Comparison of ENCODE assay signal across 15 cellular contexts in the genomic region with DNA sequence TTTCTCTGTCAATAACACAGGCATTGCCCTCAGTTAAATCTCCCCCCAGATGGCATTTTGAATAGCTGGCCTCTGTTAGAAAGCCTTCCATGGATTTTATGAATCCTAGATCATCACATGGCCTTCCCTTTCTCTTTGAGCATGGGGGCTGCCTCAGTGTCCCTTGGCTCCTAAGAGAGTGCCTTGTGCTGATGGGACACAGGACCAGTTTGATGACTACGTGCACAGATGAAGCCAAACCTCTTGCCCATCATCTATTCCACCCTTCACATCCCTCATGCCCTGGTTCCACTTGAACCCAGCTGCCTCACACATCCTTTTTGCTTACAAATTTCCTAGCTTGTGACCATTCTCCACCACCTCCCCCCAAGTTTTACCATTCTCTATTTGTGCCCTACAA. TPM values are rescaled to one million over a fixed set of nuclear protein-coding genes. Genes with fewer than 3 reads are reported as not detected.
DNase-seq lines count a peak whose midpoint lies in the region; ATAC-seq, FAIRE-seq and TF ChIP-seq lines count a peak whose summit lies in the region.
"Had no signal": no experiment of that assay in that cellular context is flagged by ENCODE, and none has a peak within 500 bp of the region (broad histone marks: within the 10 kb centered on the region; RNA-seq: fewer than 3 reads in every experiment).

No MANE protein-coding gene starts in this region.

- H3K18ac ChIP-seq in H1 (ENCODE audit: extremely low read depth, low read length), result no peak overlapping the region

- H3K23ac ChIP-seq in H1 (ENCODE audit: insufficient read length), result no peak overlapping the region

- H2BK5ac ChIP-seq in H1 (ENCODE audit: low read depth, low read length), result no peak overlapping the region; the same call in 1 of the 2 replicates

- no peak overlapping the region for H2BK12ac ChIP-seq in H1 (ENCODE audit: low read depth, low read length)

- in situ Hi-C loops in HepG2 (cut with HindIII; ENCODE audit: extremely low pct_ligation_motif_present, low pct_unique_long_range_greater_than_20kb), result no loop called here

- no peak for TF ChIP-seq RAD21 in HepG2 (CRISPR knock-in tag; IDR thresholded peaks at IDR 0.05)
- no peak for TF ChIP-seq RAD21 in H1 (IDR thresholded peaks at IDR 0.05 in 1 of 2, conservative IDR thresholded peaks at IDR 0.05 in 1 of 2; ENCODE audit: low read depth in 2 of 2, low read length in 2 of 2)

- H3K9me3 Mint-ChIP-seq in WTC11, result no peaks in the 10 kb centered on the region
- H3K9me3 Mint-ChIP-seq: nephron progenitor cell had no signal

- H3K27ac Mint-ChIP-seq in WTC11, result 0 out of 2 replicates have a peak overlapping the region, but pooled peaks have one; percentile 6
- H3K27ac Mint-ChIP-seq: nephron progenitor cell had no signal

- H3K36me3 Mint-ChIP-seq in WTC11, result peaks cover 17% of the 10 kb centered on the region

- H3K9me3 ChIP-seq in HepG2 (ENCODE audit: low read length) (no peaks in the 10 kb centered on the region), right lobe of liver (no peaks in the 10 kb centered on the region), H1 (ENCODE audit: insufficient read depth in 2 of 2, low read depth in 1 of 2, low read length in 1 of 2) (no peaks in the 10 kb centered on the region), aorta (ENCODE audit: control insufficient read depth, low read length) (no peaks in the 10 kb centered on the region), WERI-Rb-1 (ENCODE audit: severe bottlenecking) (no peaks in the 10 kb centered on the region)
- H3K9me3 ChIP-seq: SJSA1 had no signal

- H4K8ac ChIP-seq in H1 (ENCODE audit: extremely low read depth, insufficient read depth, low read length), result no peak overlapping the region

- H3K36me3 ChIP-seq in HepG2 (replicated peaks in 1 of 2; ENCODE audit: control insufficient read depth in 1 of 2, insufficient read depth in 2 of 2, low read length in 2 of 2), result peaks cover 16 to 61% of the 10 kb centered on the region in 2 experiments
- peaks cover 0 to 2% (median 0%) of the 10 kb centered on the region in 4 donors for H3K36me3 ChIP-seq in right lobe of liver
- H3K36me3 ChIP-seq in H1 (ENCODE audit: control insufficient read depth in 2 of 4, insufficient read depth in 4 of 4, low read length in 3 of 4), result no peaks in the 10 kb centered on the region
- peaks cover 0 to 3% of the 10 kb centered on the region in 2 donors for H3K36me3 ChIP-seq in aorta (ENCODE audit: control insufficient read depth in 1 of 2, insufficient read depth in 2 of 2, low read length in 1 of 2)
- no peaks in the 10 kb centered on the region for H3K36me3 ChIP-seq in WERI-Rb-1

- no peak overlapping the region for H2BK20ac ChIP-seq in H1 (ENCODE audit: low read length)

- intact Hi-C loops in HepG2 (cut with micrococcal nuclease; ENCODE audit: unreplicated experiment), result no loop called here
- intact Hi-C loops in right lobe of liver (cut with DNase I), result no loop called here
- intact Hi-C loops in aorta (cut with DNase I), result no loop called here

- no peak overlapping the region for H2BK15ac ChIP-seq in H1 (ENCODE audit: low read length)

- H2AFZ ChIP-seq in HepG2 (ENCODE audit: low read length) (no peak overlapping the region), H1 (ENCODE audit: low read length) (no peak overlapping the region)

- H3K27ac ChIP-seq in HepG2 (ENCODE audit: extremely low read length, insufficient read depth, low read length) (no peak overlapping the region), right lobe of liver (no peak overlapping the region), H1 (ENCODE audit: low read depth, low read length) (no peak overlapping the region), aorta (ENCODE audit: low read depth in 1 of 2, low read length in 2 of 2) (peak overlapping the region; percentile 11 to 18), WERI-Rb-1 (no peak overlapping the region)
- H3K27ac ChIP-seq: SJSA1 had no signal

- DNase-seq in HepG2 (ENCODE audit: low spot score), result no peak
- DNase-seq in right lobe of liver, result no peak
- no peak for DNase-seq in WTC11 (ENCODE audit: low spot score)
- no peak for DNase-seq in H1 (ENCODE audit: low read depth in 1 of 2, low spot score in 2 of 2)
- DNase-seq in aorta, result no peak
- no peak for DNase-seq in WERI-Rb-1
- DNase-seq: amygdala, DND-41, NCI-H187 treated with DMSO at 0.1 percent for 48 hours, NCI-H510A treated with DMSO at 0.1 percent for 48 hours, nephron progenitor cell had no signal

- POLR2A ChIA-PET in HepG2 (lab: Yijun Ruan, JAX) (no interaction called here), WTC11 (lab: Charles Lee) (interaction anchor here (1.1 kb wide), 1 partner anchor 420 kb away, joined by 3 read pairs; no protein-coding TSS in a partner anchor), H1 (lab: Charles Lee; ENCODE audit: partially characterized antibody) (no interaction called here)

- TF ChIP-seq EP300 in HepG2 (IDR thresholded peaks at IDR 0.05; ENCODE audit: low read depth in 2 of 2, low read length in 2 of 2) (no peak), HepG2 (CRISPR knock-in tag; IDR thresholded peaks at IDR 0.05; ENCODE audit: borderline replicate concordance) (no peak), H1 (IDR thresholded peaks at IDR 0.05; ENCODE audit: borderline replicate concordance in 1 of 2, low read depth in 2 of 2, low read length in 2 of 2) (no peak)

- peaks cover 38% of the 10 kb centered on the region for H3K4me1 Mint-ChIP-seq in WTC11
- H3K4me1 Mint-ChIP-seq: nephron progenitor cell had no signal

- no peaks in the 10 kb centered on the region for H3K27me3 Mint-ChIP-seq in WTC11 (ENCODE audit: low read depth)

- TF ChIP-seq POLR2A in HepG2 (IDR thresholded peaks at IDR 0.05; ENCODE audit: insufficient read depth in 1 of 2, low read depth in 2 of 2, low read length in 2 of 2), result peak in 1 of 2 experiments; percentile 39; a peak in 2 of 4 replicates
- no peak for TF ChIP-seq POLR2A in right lobe of liver (IDR thresholded peaks at IDR 0.05)
- no peak for TF ChIP-seq POLR2A in H1 (IDR thresholded peaks at IDR 0.05; ENCODE audit: control extremely low read depth in 1 of 2, low read depth in 2 of 2, low read length in 2 of 2)

- BruUV-seq in HepG2 (replicated peaks; lab: Mats Ljungman, UMichigan), result no TSS peak

- H3K14ac ChIP-seq in H1 (ENCODE audit: insufficient read length), result no peak overlapping the region

- H3K4me2 ChIP-seq in HepG2 (ENCODE audit: low read depth, low read length) (peak overlapping the region; percentile 61), H1 (ENCODE audit: insufficient read depth in 1 of 2, low read depth in 2 of 2, low read length in 2 of 2) (no peak overlapping the region)

- H4K20me1 ChIP-seq in HepG2 (ENCODE audit: insufficient read depth, low read length) (peaks cover 98% of the 10 kb centered on the region), H1 (replicated peaks in 1 of 2; ENCODE audit: control insufficient read depth in 1 of 2, insufficient read depth in 2 of 2, low read length in 2 of 2) (peaks cover 0 to 2% of the 10 kb centered on the region in 2 experiments)

- H4K5ac ChIP-seq in H1 (ENCODE audit: insufficient read length, low read depth, low read length), result no peak overlapping the region

- H3K27me3 ChIP-seq in HepG2 (ENCODE audit: control insufficient read depth in 1 of 2, insufficient read depth in 2 of 2, low read length in 2 of 2) (no peaks in the 10 kb centered on the region), right lobe of liver (no peaks in the 10 kb centered on the region), H1 (replicated peaks in 1 of 4; ENCODE audit: control insufficient read depth in 3 of 4, extremely low read depth in 1 of 4, insufficient read depth in 3 of 4, low read length in 3 of 4) (no peaks in the 10 kb centered on the region), aorta (ENCODE audit: control insufficient read depth in 1 of 2, insufficient read depth in 2 of 2, low read length in 1 of 2) (no peaks in the 10 kb centered on the region), WERI-Rb-1 (ENCODE audit: insufficient read depth, low read depth, severe bottlenecking) (no peaks in the 10 kb centered on the region)
- H3K27me3 ChIP-seq: SJSA1 had no signal

- no peak overlapping the region for H3K4me3 Mint-ChIP-seq in WTC11
- H3K4me3 Mint-ChIP-seq: nephron progenitor cell had no signal

- H3K4me3 ChIP-seq in HepG2 (replicated peaks in 1 of 3; ENCODE audit: insufficient read depth in 1 of 3, low read depth in 2 of 3, low read length in 3 of 3), result no peak overlapping the region
- H3K4me3 ChIP-seq in right lobe of liver, result no peak overlapping the region
- H3K4me3 ChIP-seq in H1 (ENCODE audit: extremely low read depth in 1 of 4, insufficient read depth in 2 of 4, low read depth in 3 of 4, low read length in 4 of 4), result no peak overlapping the region
- H3K4me3 ChIP-seq in aorta (ENCODE audit: low read length in 2 of 2), result no peak overlapping the region
- H3K4me3 ChIP-seq in WERI-Rb-1 (ENCODE audit: low read depth, low read length), result no peak overlapping the region
- H3K4me3 ChIP-seq: lung, SJSA1 had no signal

- ATAC-seq in HepG2, result no peak
- ATAC-seq in right lobe of liver, result no peak
- no peak for ATAC-seq in WTC11
- ATAC-seq in aorta (ENCODE audit: low FRiP score), result no peak
- no peak for ATAC-seq in GM21423 (IDR thresholded peaks at IDR 0.05; ENCODE audit: unreplicated experiment)
- no peak for ATAC-seq in HG02973 (IDR thresholded peaks at IDR 0.05; ENCODE audit: unreplicated experiment)

- H3K79me2 ChIP-seq in HepG2 (ENCODE audit: insufficient read depth, low read length) (peaks cover 98% of the 10 kb centered on the region), H1 (ENCODE audit: control insufficient read depth in 1 of 2, insufficient read depth in 2 of 2, low read length in 2 of 2) (peaks cover 3 to 78% of the 10 kb centered on the region in 2 experiments; a peak in 3 of 4 replicates)

- H3K4me1 ChIP-seq in HepG2 (ENCODE audit: insufficient read depth, low read length) (peaks cover 100% of the 10 kb centered on the region), right lobe of liver (peaks cover 0 to 26% (median 8%) of the 10 kb centered on the region in 4 donors), H1 (replicated peaks in 1 of 4; ENCODE audit: control insufficient read depth in 3 of 4, insufficient read depth in 4 of 4, low read length in 3 of 4) (no peaks in the 10 kb centered on the region), aorta (ENCODE audit: control insufficient read depth in 1 of 2, insufficient read depth in 2 of 2, low read length in 2 of 2) (peaks cover 0 to 8% of the 10 kb centered on the region in 2 donors)

- FAIRE-seq in HepG2 (lab: Jason Lieb, UNC), result no peak
- FAIRE-seq in H1 (lab: Jason Lieb, UNC), result no peak

- H2BK120ac ChIP-seq in H1 (replicated peaks; ENCODE audit: low read depth, low read length), result no peak overlapping the region

- no peak overlapping the region for H3K4ac ChIP-seq in H1 (replicated peaks; ENCODE audit: insufficient read length, low read depth, low read length)

- CTCF ChIA-PET in HepG2 (lab: Yijun Ruan, JAX; ENCODE audit: low intra/inter-chr PET ratio, low total read pairs), result no interaction called here
- CTCF ChIA-PET in WTC11 (lab: Charles Lee), result no interaction called here
- CTCF ChIA-PET in H1 (lab: Charles Lee; ENCODE audit: partially characterized antibody), result no interaction called here

- H3K79me1 ChIP-seq in H1 (ENCODE audit: low read depth, low read length), result no peaks in the 10 kb centered on the region; the same call in 1 of the 2 replicates

- 62% methylated on average over 1 of the region's 1 CpG for WGBS in HepG2 (ENCODE audit: low lambda C conversion rate)
- no CpG with 5 or more reads among the region's 1 CpG for WGBS in right lobe of liver (ENCODE audit: insufficient coverage, low coverage, low lambda C conversion rate, missing lambda C conversion rate)
- 100% methylated on average over 1 of the region's 1 CpG; no CpG with 5 or more reads in 1 of the 2 experiments for WGBS in H1 (ENCODE audit: extremely low coverage in 1 of 2, insufficient coverage in 1 of 2, insufficient read length in 1 of 2, insufficient replicate concordance in 2 of 2, low coverage in 1 of 2, low lambda C conversion rate in 2 of 2, missing lambda C conversion rate in 1 of 2), 2 experiments
- WGBS in aorta, 2 donors, result 98 to 100% methylated on average over 1 of the region's 1 CpG

- peak overlapping the region; percentile 23 for H4K91ac ChIP-seq in H1 (replicated peaks; ENCODE audit: insufficient read length, low read length)

- no peak overlapping the region for H3K56ac ChIP-seq in H1 (replicated peaks; ENCODE audit: insufficient read length, low read depth, low read length)

- TF ChIP-seq CTCF in HepG2 (CRISPR knock-in tag; IDR thresholded peaks at IDR 0.05) (no peak), right lobe of liver (IDR thresholded peaks at IDR 0.05) (no peak), WTC11 (IDR thresholded peaks at IDR 0.05) (no peak), H1 (IDR thresholded peaks at IDR 0.05; ENCODE audit: control extremely low read depth in 1 of 3, insufficient read depth in 1 of 3, low read depth in 1 of 3, low read length in 3 of 3) (no peak), WERI-Rb-1 (IDR thresholded peaks at IDR 0.05; ENCODE audit: low read depth, low read length) (no peak)

- H3K23me2 ChIP-seq in H1 (ENCODE audit: low read depth, low read length), result no peaks in the 10 kb centered on the region; the same call in 1 of the 2 replicates

- no peak overlapping the region for H3K9ac ChIP-seq in HepG2 (ENCODE audit: insufficient read depth, low read depth, low read length)
- no peak overlapping the region for H3K9ac ChIP-seq in H1 (replicated peaks in 1 of 4; ENCODE audit: extremely low read depth in 1 of 4, low read depth in 3 of 4, low read length in 3 of 4)

- peak overlapping the region; percentile 79; the same call in 1 of the 2 replicates for H2AK5ac ChIP-seq in H1 (ENCODE audit: low read depth, low read length)

RNA-seq across cellular contexts. Expression of a gene that starts 12.9 kb away (rescaled TPM):
- total RNA-seq in HepG2 (2016; rRNA removed; fragmentation: Illumina TruSeq; extraction: Trizol), result 68.1 and 82.2 TPM in 2 replicates
- total RNA-seq in HepG2 (2016; cell fraction: cytosol; rRNA removed; fragmentation: Illumina TruSeq; extraction: Trizol; ENCODE audit: low read depth), result 25.9 and 27.4 TPM in 2 replicates
- 66.0 and 82.3 TPM in 2 replicates for total RNA-seq in HepG2 (2016; cell fraction: insoluble cytoplasmic fraction; rRNA removed; fragmentation: Illumina TruSeq; extraction: Trizol)
- 67.6 and 68.8 TPM in 2 replicates for total RNA-seq in HepG2 (2016; cell fraction: membrane; rRNA removed; fragmentation: Illumina TruSeq; extraction: Trizol)
- total RNA-seq in HepG2 (2016; cell fraction: nucleus; rRNA removed; fragmentation: Illumina TruSeq; extraction: Trizol), result 134 and 135 TPM in 2 replicates
- polyA plus RNA-seq in HepG2 (2011; rRNA removed), result 187 and 204 TPM in 2 replicates
- 141 and 194 TPM in 2 replicates for polyA plus RNA-seq in HepG2 (2011; cell fraction: cytosol; rRNA removed)
- 105 and 123 TPM in 2 replicates for polyA plus RNA-seq in HepG2 (2011; cell fraction: nucleus; rRNA removed)
- polyA plus RNA-seq in HepG2 (2012), result 125 and 162 TPM in 2 replicates
- polyA plus RNA-seq in HepG2 (2016; cell fraction: cytosol; fragmentation: Illumina TruSeq; extraction: Trizol; ENCODE audit: low read depth), result 8.6 and 9.7 TPM in 2 replicates
- 68.0 and 70.0 TPM in 2 replicates for polyA plus RNA-seq in HepG2 (2016; cell fraction: insoluble cytoplasmic fraction; fragmentation: Illumina TruSeq; extraction: Trizol; ENCODE audit: low read depth)
- 38.2 and 38.9 TPM in 2 replicates for polyA plus RNA-seq in HepG2 (2016; cell fraction: membrane; fragmentation: Illumina TruSeq; extraction: Trizol; ENCODE audit: low read depth)
- 134 and 138 TPM in 2 replicates for polyA plus RNA-seq in HepG2 (2016; cell fraction: nucleus; fragmentation: Illumina TruSeq; extraction: Trizol; ENCODE audit: insufficient read depth, low read depth)
- 24.1 and 399 TPM in 2 replicates for polyA minus RNA-seq in HepG2 (2011; rRNA and poly(A)+ RNA removed; ENCODE audit: low replicate concordance)
- polyA minus RNA-seq in HepG2 (2011; cell fraction: cytosol; rRNA and poly(A)+ RNA removed), result 188 and 237 TPM in 2 replicates
- 353 and 432 TPM in 2 replicates for polyA minus RNA-seq in HepG2 (2011; cell fraction: nucleus; rRNA and poly(A)+ RNA removed)
- total RNA-seq in right lobe of liver, result 10 to 100 TPM; 24.9 to 52.6 (median 45.5) TPM
- 6.7 to 9.6 TPM (median 7.7 TPM) in 3 replicates for total RNA-seq in WTC11 (2021)
- total RNA-seq in H1 (2021; fragmentation: NEBNext Ultra II Directional; extraction: Animal tissue kit (Norgen Biotek cat#: 25700)), result 6.7 and 7.4 TPM in 2 replicates
- 3.6 and 4.2 TPM in 2 replicates for polyA plus RNA-seq in H1 (2011; rRNA removed)
- 4.2 TPM for polyA plus RNA-seq in H1 (2011; cell fraction: cytosol; rRNA removed)
- 5.1 TPM for polyA plus RNA-seq in H1 (2011; cell fraction: nucleus; rRNA removed)
- 3.4 to 4.3 TPM (median 4.2 TPM) in 4 replicates for polyA plus RNA-seq in H1 (2012, experiment 1 of 2)
- 0.56 TPM for polyA plus RNA-seq in H1 (2012, experiment 2 of 2)
- polyA plus RNA-seq in H1 (2013, experiment 1 of 2), result 9.3 TPM
- 11.1 TPM for polyA plus RNA-seq in H1 (2013, experiment 2 of 2)
- polyA minus RNA-seq in H1 (2011; rRNA and poly(A)+ RNA removed), result 16.0 and 17.2 TPM in 2 replicates
- polyA minus RNA-seq in H1 (2011; cell fraction: cytosol; rRNA and poly(A)+ RNA removed), result 4.8 TPM
- 15.0 TPM for polyA minus RNA-seq in H1 (2011; cell fraction: nucleus; rRNA and poly(A)+ RNA removed)
- total RNA-seq in aorta, result 100 to 1,000 TPM; 279 to 303 TPM
- polyA plus RNA-seq in aorta, result 100 to 1,000 TPM in 1 of 2 donors, 10 to 100 TPM in 1; 57.3 to 153 TPM

Comparison
In these comparisons a context has a peak if more than half of its experiments do, and no peak if none do; other contexts are left out.
1. H3K27ac ChIP-seq: peak in aorta (2 of 2); none in HepG2 (single experiment), right lobe of liver (0 of 3), H1 (single experiment) and WERI-Rb-1 (single experiment).